8 cellular contexts compared by ENCODE assay signal in genomic region chr19:58227964-58228583, GRCh38. TPM values are rescaled to one million over a fixed set of nuclear protein-coding genes. Genes with fewer than 3 reads are reported as not detected.
DNase-seq lines count a peak whose midpoint lies in the region; ATAC-seq and TF ChIP-seq lines count a peak whose summit lies in the region.

No MANE protein-coding gene starts in this region.

- ATAC-seq in GM21723 (IDR thresholded peaks at IDR 0.05; ENCODE audit: unreplicated experiment) (peak; percentile 37), gastrocnemius medialis (no peak), GM21390 (IDR thresholded peaks at IDR 0.05; ENCODE audit: unreplicated experiment) (no peak), left colon (no peak)

- H3K4me3 ChIP-seq in cardiac muscle cell (peak overlapping the region; percentile 53), gastrocnemius medialis (peak overlapping the region; percentile 71 to 89 (median 76))

- H3K4me1 ChIP-seq in cardiac muscle cell (ENCODE audit: low read depth) (peaks cover 5% of the 10 kb centered on the region), gastrocnemius medialis (peaks cover 6 to 16% of the 10 kb centered on the region in 2 donors)

- intact Hi-C loops in gastrocnemius medialis (cut with DNase I; ENCODE audit: low total_unique reads) (loop anchor here (2.0 kb wide), 1 partner anchor 45 kb away; the partner anchor contains the start of gene ZNF274), left colon (cut with DNase I, micrococcal nuclease) (no loop called here)

- DNase-seq in cardiac muscle cell (ENCODE audit: low read depth in 1 of 2, low spot score in 1 of 2): peak in 1 of 2 donors; percentile 19
- DNase-seq in gastrocnemius medialis: no peak
- no peak for DNase-seq in NCI-H446 treated with DMSO at 0.1 percent for 48 hours (lab: John Stamatoyannopoulos, UW)
- no peak for DNase-seq in left colon

- H3K9me3 ChIP-seq in cardiac muscle cell (ENCODE audit: low read depth) (no peaks in the 10 kb centered on the region), gastrocnemius medialis (peaks cover 0 to 13% (median 2%) of the 10 kb centered on the region in 3 donors)

- H3K27ac ChIP-seq in 22Rv1 (peak overlapping the region; percentile 87), VCaP (peak overlapping the region; percentile 97), cardiac muscle cell (peak overlapping the region; percentile 84), gastrocnemius medialis (peak overlapping the region; percentile 64 to 73 (median 69))

- TF ChIP-seq CTCF in 22Rv1 (IDR thresholded peaks at IDR 0.05) (no peak), VCaP (conservative IDR thresholded peaks at IDR 0.05) (no peak), cardiac muscle cell (IDR thresholded peaks at IDR 0.05; ENCODE audit: low read depth, low read length) (no peak), gastrocnemius medialis (IDR thresholded peaks at IDR 0.05 in 4 of 5, conservative IDR thresholded peaks at IDR 0.05 in 1 of 5) (no peak)

- in situ Hi-C loops in gastrocnemius medialis (cut with MboI; ENCODE audit: low sequenced_read_pairs in 4 of 4): no loop called here

- H3K27me3 ChIP-seq in cardiac muscle cell (no peaks in the 10 kb centered on the region), gastrocnemius medialis (peaks cover 0 to 3% (median 0%) of the 10 kb centered on the region in 3 donors)

- H3K36me3 ChIP-seq in cardiac muscle cell: peaks cover 24% of the 10 kb centered on the region
- peaks cover 0 to 34% of the 10 kb centered on the region in 2 donors for H3K36me3 ChIP-seq in gastrocnemius medialis

- TF ChIP-seq POLR2A in gastrocnemius medialis (IDR thresholded peaks at IDR 0.05): no peak

RNA-seq across cellular contexts. Expression of gene ZNF544, which starts 0.6 kb away (rescaled TPM):
- total RNA-seq in cardiac muscle cell (95.9 and 103 TPM in 2 replicates), gastrocnemius medialis (1 to 10 TPM; 3.8 to 9.5 (median 6.0) TPM), left colon (10 to 100 TPM; 17.6 to 29.9 TPM)
- 34.9 and 35.9 TPM in 2 replicates for polyA plus RNA-seq in cardiac muscle cell

RNA-seq across cellular contexts. Expression of gene ZNF274, which starts 45.2 kb away (rescaled TPM):
- total RNA-seq in cardiac muscle cell (40.3 and 50.1 TPM in 2 replicates), gastrocnemius medialis (10 to 100 TPM in 3 of 4 donors, 1 to 10 TPM in 1; 9.0 to 20.7 (median 13.4) TPM), left colon (10 to 100 TPM; 14.4 to 17.4 TPM)
- 42.8 and 45.4 TPM in 2 replicates for polyA plus RNA-seq in cardiac muscle cell

RNA-seq across cellular contexts. Expression of gene ZNF8, which starts 50.7 kb away (rescaled TPM):
- total RNA-seq in cardiac muscle cell (11.3 and 14.7 TPM in 2 replicates), gastrocnemius medialis (1 to 10 TPM in 2 of 4 donors, under 1 TPM in 2; 0.78 to 2.1 (median 1.2) TPM), left colon (1 to 10 TPM; 3.5 to 4.1 TPM)
- 2.2 and 2.7 TPM in 2 replicates for polyA plus RNA-seq in cardiac muscle cell
